ENCODE assay signal across 7 cellular contexts in genomic region chr17:79844869-79845600, GRCh38. TPM values are rescaled to one million over a fixed set of nuclear protein-coding genes. Genes with fewer than 3 reads are reported as not detected.
DNase-seq lines count a peak whose midpoint lies in the region; FAIRE-seq and TF ChIP-seq lines count a peak whose summit lies in the region.

No MANE protein-coding gene starts in this region.

- DNase-seq in Daoy (ENCODE audit: low read depth): peak; percentile 49
- peak; percentile 52 to 58 for DNase-seq in activated CD4-positive, alpha-beta T cell treated with anti-CD3 and anti-CD28 coated beads, Interleukin-2, amount 50 U/mL, for 48 hours
- no peak for DNase-seq in A172 (ENCODE audit: low spot score)
- no peak for DNase-seq in RCC 7860 (ENCODE audit: low spot score)

- no peaks in the 10 kb centered on the region for H3K9me3 Mint-ChIP-seq in nephron

- peak overlapping the region; percentile 32 to 35 for H3K27ac ChIP-seq in esophagus (ENCODE audit: low read depth in 2 of 2, low read length in 1 of 2)

- no peak for FAIRE-seq in RCC 7860 (lab: Jason Lieb, UNC)

- peak overlapping the region; percentile 80 to 84 (median 84) for H3K4me3 Mint-ChIP-seq in nephron

- peaks cover 27% of the 10 kb centered on the region for H3K4me1 Mint-ChIP-seq in nephron

- peaks cover 0 to 4% of the 10 kb centered on the region in 2 donors for H3K9me3 ChIP-seq in esophagus (ENCODE audit: control insufficient read depth in 2 of 2, insufficient read depth in 1 of 2, low read depth in 1 of 2, low read length in 1 of 2)

- TF ChIP-seq CTCF in nephron (IDR thresholded peaks at IDR 0.05; ENCODE audit: unreplicated experiment in 3 of 3): peak; percentile 72 to 79 (median 79)

- peaks cover 71% of the 10 kb centered on the region for H3K27me3 Mint-ChIP-seq in nephron (ENCODE audit: low read depth)

- no peaks in the 10 kb centered on the region for H3K36me3 Mint-ChIP-seq in nephron (ENCODE audit: low read depth)

- H3K27me3 ChIP-seq in esophagus (ENCODE audit: control insufficient read depth in 1 of 2, insufficient read depth in 2 of 2, low read length in 2 of 2): peaks cover 0 to 22% of the 10 kb centered on the region in 2 donors

- TF ChIP-seq EP300 in Ishikawa (IDR thresholded peaks at IDR 0.05; ENCODE audit: borderline replicate concordance): no peak

- H3K36me3 ChIP-seq in esophagus (ENCODE audit: control insufficient read depth in 2 of 2, insufficient read depth in 2 of 2, low read length in 1 of 2): no peaks in the 10 kb centered on the region

- H3K4me1 ChIP-seq in esophagus (ENCODE audit: control insufficient read depth in 2 of 2, insufficient read depth in 2 of 2, low read length in 1 of 2): peaks cover 6 to 14% of the 10 kb centered on the region in 2 donors

- H3K4me3 ChIP-seq in esophagus (ENCODE audit: low read depth in 1 of 2, low read length in 2 of 2): peak overlapping the region in 1 of 2 donors; percentile 43

- H3K27ac Mint-ChIP-seq in nephron: peak overlapping the region; percentile 58 to 78 (median 70)

- WGBS in esophagus, 2 donors: 6 to 8% methylated on average over 30 to 37 of the region's 38 CpGs

- peak; percentile 52; the same call in 1 of the 2 replicates for TF ChIP-seq RAD21 in Ishikawa (IDR thresholded peaks at IDR 0.05; ENCODE audit: low read depth)

TF ChIP-seq in Ishikawa, 13 proteins besides CTCF, POLR2A, EP300 and RAD21:
- no peak for TF ChIP-seq CREB1 (IDR thresholded peaks at IDR 0.05; ENCODE audit: low read depth)
- TF ChIP-seq ZBTB7A (IDR thresholded peaks at IDR 0.05; ENCODE audit: low read depth): peak; percentile 74
TF ChIP-seq in Ishikawa: peak in this region for 1.

RNA-seq across cellular contexts. Expression of gene CBX4, which starts 5.8 kb away (rescaled TPM):
- 16.7 and 16.8 TPM in 2 replicates for total RNA-seq in Daoy (2014; rRNA removed; shearing (Covaris generic))
- polyA plus RNA-seq in esophagus: 10 to 100 TPM; 10.7 to 15.8 TPM
- total RNA-seq in A172 (2014; rRNA removed; shearing (Covaris generic)): 17.2 and 20.5 TPM in 2 replicates

RNA-seq across cellular contexts. Expression of gene CBX8, which starts 48.2 kb away (rescaled TPM):
- total RNA-seq in Daoy (2014; rRNA removed; shearing (Covaris generic)): 4.5 and 4.9 TPM in 2 replicates
- 1 to 10 TPM; 2.2 to 3.2 TPM for polyA plus RNA-seq in esophagus
- total RNA-seq in A172 (2014; rRNA removed; shearing (Covaris generic)): 7.9 and 8.8 TPM in 2 replicates

Comparison
In these comparisons a context has a peak if more than half of its experiments do, and no peak if none do; other contexts are left out.
1. DNase-seq: peak in Daoy (single experiment) and activated CD4-positive, alpha-beta T cell treated with anti-CD3 and anti-CD28 coated beads, Interleukin-2, amount 50 U/mL, for 48 hours (2 of 2); none in A172 (single experiment) and RCC 7860 (single experiment).